In the genomic region with DNA sequence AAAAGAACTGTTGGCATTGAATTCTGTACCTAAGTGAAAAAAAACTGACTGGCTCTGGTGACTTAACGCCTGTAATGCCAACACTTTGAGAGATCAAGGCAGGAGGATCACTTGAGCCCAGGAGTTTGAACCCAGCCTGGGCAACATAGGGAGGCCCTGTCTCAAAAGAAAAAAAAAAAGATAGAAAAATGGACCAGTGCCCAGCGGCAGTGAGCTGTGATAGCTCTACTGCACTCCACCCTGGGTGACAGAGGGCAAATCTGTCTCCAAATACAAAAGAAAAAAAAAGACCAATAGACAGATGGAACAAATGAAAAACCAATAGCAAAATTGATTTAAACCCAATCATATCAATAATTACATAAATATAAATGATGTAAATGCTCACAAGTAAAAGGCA, we compare ENCODE assay signal across 8 cellular contexts. TPM values are rescaled to one million over a fixed set of nuclear protein-coding genes. Genes with fewer than 3 reads are reported as not detected.
A peak's percentile ranks its signal among the peaks of the same experiment; 100 is the strongest.
DNase-seq lines count a peak whose midpoint lies in the region; ATAC-seq and TF ChIP-seq lines count a peak whose summit lies in the region.
"Had no signal": no experiment of that assay in that cellular context is flagged by ENCODE, and none has a peak within 500 bp of the region (broad histone marks: within the 10 kb centered on the region; RNA-seq: fewer than 3 reads in every experiment).

No MANE protein-coding gene starts in this region.

- H3K4me1 Mint-ChIP-seq in activated naive CD8-positive, alpha-beta T cell treated with anti-CD3 and anti-CD28 coated beads, Interleukin-2, amount 10 ng/mL, durations not matched to agents 7 days and 5 days = peaks cover 6% of the 10 kb centered on the region

- H3K9me3 ChIP-seq in right lobe of liver = peaks cover 0 to 4% (median under 1%) of the 10 kb centered on the region in 4 donors

- no peak for TF ChIP-seq CTCF in AG10803 (conservative IDR thresholded peaks at IDR 0.05; ENCODE audit: low read length)
- TF ChIP-seq CTCF in right lobe of liver (IDR thresholded peaks at IDR 0.05) = no peak

- H3K27ac ChIP-seq in right lobe of liver = peak overlapping the region; percentile 61 to 78 (median 78)

- H3K4me1 ChIP-seq in right lobe of liver = peaks cover 0 to 19% (median 8%) of the 10 kb centered on the region in 4 donors

- H3K27ac Mint-ChIP-seq in activated naive CD8-positive, alpha-beta T cell treated with anti-CD3 and anti-CD28 coated beads, Interleukin-2, amount 10 ng/mL, durations not matched to agents 7 days and 5 days = no peak overlapping the region

- TF ChIP-seq POLR2A in right lobe of liver (IDR thresholded peaks at IDR 0.05) = no peak

- 17% methylated on average over 2 of the region's 2 CpGs for WGBS in right lobe of liver (ENCODE audit: insufficient coverage, low coverage, low lambda C conversion rate, missing lambda C conversion rate)

- no peaks in the 10 kb centered on the region for H3K27me3 ChIP-seq in right lobe of liver

- intact Hi-C loops in right lobe of liver (cut with DNase I) = no loop called here

- peaks cover 9% of the 10 kb centered on the region for H3K36me3 Mint-ChIP-seq in activated naive CD8-positive, alpha-beta T cell treated with anti-CD3 and anti-CD28 coated beads, Interleukin-2, amount 10 ng/mL, durations not matched to agents 7 days and 5 days

- DNase-seq in AG10803 (ENCODE audit: low read depth) (no peak), right lobe of liver (no peak), DMS114 treated with DMSO at 0.1 percent for 48 hours (lab: John Stamatoyannopoulos, UW; ENCODE audit: unreplicated experiment) (no peak), NCI-H2196 (lab: John Stamatoyannopoulos, UW; ENCODE audit: unreplicated experiment) (no peak)
- no peak for DNase-seq in activated naive CD8-positive, alpha-beta T cell treated with anti-CD3 and anti-CD28 coated beads, Interleukin-2, amount 10 ng/mL, durations not matched to agents 7 days and 5 days
- DNase-seq: DND-41, NCI-H146 had no signal

- POLR2A ChIA-PET in activated naive CD8-positive, alpha-beta T cell treated with anti-CD3 and anti-CD28 coated beads, Interleukin-2, amount 10 ng/mL, durations not matched to agents 7 days and 5 days (lab: Charles Lee) = no interaction called here

- H3K4me3 ChIP-seq in AG10803 (ENCODE audit: low read length) (peak overlapping the region; percentile 58), right lobe of liver (peak overlapping the region; percentile 51 to 66 (median 63))

- peaks cover 3% of the 10 kb centered on the region for H3K9me3 Mint-ChIP-seq in activated naive CD8-positive, alpha-beta T cell treated with anti-CD3 and anti-CD28 coated beads, Interleukin-2, amount 10 ng/mL, durations not matched to agents 7 days and 5 days

- peaks cover 0 to 9% (median under 1%) of the 10 kb centered on the region in 4 donors for H3K36me3 ChIP-seq in right lobe of liver

- peak overlapping the region; percentile 55 for H3K4me3 Mint-ChIP-seq in activated naive CD8-positive, alpha-beta T cell treated with anti-CD3 and anti-CD28 coated beads, Interleukin-2, amount 10 ng/mL, durations not matched to agents 7 days and 5 days

- H3K27me3 Mint-ChIP-seq in activated naive CD8-positive, alpha-beta T cell treated with anti-CD3 and anti-CD28 coated beads, Interleukin-2, amount 10 ng/mL, durations not matched to agents 7 days and 5 days = peaks cover 20% of the 10 kb centered on the region

- no peak for ATAC-seq in activated naive CD8-positive, alpha-beta T cell treated with anti-CD3 and anti-CD28 coated beads, Interleukin-2, amount 10 ng/mL, durations not matched to agents 7 days and 5 days (ENCODE audit: low read depth)
- ATAC-seq in right lobe of liver (peak; percentile 16 to 35 (median 20)), HG02571 (IDR thresholded peaks at IDR 0.05; ENCODE audit: unreplicated experiment) (no peak)

RNA-seq across cellular contexts. Expression of a gene that starts 0.7 kb away (rescaled TPM):
- total RNA-seq in activated naive CD8-positive, alpha-beta T cell treated with anti-CD3 and anti-CD28 coated beads, Interleukin-2, amount 10 ng/mL, durations not matched to agents 7 days and 5 days = 1 to 10 TPM in 1 of 2 experiments, under 1 TPM in 1; 0.83 to 1.0 TPM
- total RNA-seq in right lobe of liver = 100 to 1,000 TPM in 4 of 6 experiments, 10 to 100 TPM in 2; 58.1 to 169 (median 130) TPM

RNA-seq across cellular contexts. Expression of a gene that starts 22.7 kb away (rescaled TPM):
- total RNA-seq in activated naive CD8-positive, alpha-beta T cell treated with anti-CD3 and anti-CD28 coated beads, Interleukin-2, amount 10 ng/mL, durations not matched to agents 7 days and 5 days = 10 to 100 TPM; 48.5 to 49.6 TPM
- total RNA-seq in right lobe of liver = 10 to 100 TPM; 41.4 to 85.1 (median 51.2) TPM

RNA-seq across cellular contexts. Expression of a gene that starts 22.9 kb away (rescaled TPM):
- total RNA-seq in activated naive CD8-positive, alpha-beta T cell treated with anti-CD3 and anti-CD28 coated beads, Interleukin-2, amount 10 ng/mL, durations not matched to agents 7 days and 5 days = 1 to 10 TPM; 9.2 to 9.6 TPM
- total RNA-seq in right lobe of liver = 10 to 100 TPM in 3 of 6 experiments, 1 to 10 TPM in 3; 8.4 to 20.6 (median 11.2) TPM

RNA-seq across cellular contexts. Expression of a gene that starts 37.6 kb away (rescaled TPM):
- 10 to 100 TPM; 24.8 to 28.2 TPM for total RNA-seq in activated naive CD8-positive, alpha-beta T cell treated with anti-CD3 and anti-CD28 coated beads, Interleukin-2, amount 10 ng/mL, durations not matched to agents 7 days and 5 days
- 10 to 100 TPM in 2 of 6 experiments, 1 to 10 TPM in 4; 7.0 to 17.3 (median 8.2) TPM for total RNA-seq in right lobe of liver

RNA-seq across cellular contexts. Expression of a gene that starts 37.9 kb away (rescaled TPM):
- total RNA-seq in activated naive CD8-positive, alpha-beta T cell treated with anti-CD3 and anti-CD28 coated beads, Interleukin-2, amount 10 ng/mL, durations not matched to agents 7 days and 5 days = 10 to 100 TPM; 35.6 to 37.0 TPM
- total RNA-seq in right lobe of liver = 10 to 100 TPM; 18.6 to 32.7 (median 25.3) TPM

Comparison
In these comparisons a context has a peak if more than half of its experiments do, and no peak if none do; other contexts are left out.
1. ATAC-seq: peak in right lobe of liver (4 of 4); none in activated naive CD8-positive, alpha-beta T cell treated with anti-CD3 and anti-CD28 coated beads, Interleukin-2, amount 10 ng/mL, durations not matched to agents 7 days and 5 days (single experiment) and HG02571 (single experiment).
2. RNA of a gene that starts 0.7 kb away (total RNA-seq): 58.1 to 169 TPM in right lobe of liver; 0.83 to 1.0 TPM in activated naive CD8-positive, alpha-beta T cell treated with anti-CD3 and anti-CD28 coated beads, Interleukin-2, amount 10 ng/mL, durations not matched to agents 7 days and 5 days; every median in the first group is over 10 times any median in the second.